ENCODE assay signal across 9 cellular contexts in the genomic region with DNA sequence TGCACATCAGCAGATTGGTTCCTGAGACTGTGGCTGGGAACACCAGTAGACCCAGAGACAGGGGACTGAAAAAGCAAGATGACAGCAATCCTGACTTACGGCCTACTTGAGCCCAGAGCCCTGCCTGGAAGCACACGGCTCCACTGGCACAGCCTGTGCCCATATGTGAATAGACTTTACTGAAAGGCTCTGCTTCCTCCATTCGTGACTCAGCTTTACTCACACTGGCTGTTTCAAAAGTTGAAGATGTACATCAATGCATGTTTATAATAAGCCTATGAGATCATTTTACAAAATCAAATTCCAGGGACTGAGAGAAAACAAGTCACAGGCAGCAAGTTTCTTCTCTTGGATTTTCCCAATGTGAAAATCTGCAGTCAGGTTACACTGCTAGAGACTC.
A peak's percentile ranks its signal among the peaks of the same experiment; 100 is the strongest.
DNase-seq lines count a peak whose midpoint lies in the region; ATAC-seq lines count a peak whose summit lies in the region.
"Had no signal": no experiment of that assay in that cellular context is flagged by ENCODE, and none has a peak within 500 bp of the region (broad histone marks: within the 10 kb centered on the region; RNA-seq: fewer than 3 reads in every experiment).

No MANE protein-coding gene starts in this region.

- peak overlapping the region; percentile 94 for H3K27ac ChIP-seq in mesodermal cell (ENCODE audit: low read depth, low read length, severe bottlenecking)
- H3K27ac ChIP-seq: pancreas had no signal

- H3K4me3 ChIP-seq in mesodermal cell (ENCODE audit: extremely low read depth, insufficient read depth, low read length, poor library complexity, severe bottlenecking): no peak overlapping the region
- H3K4me3 ChIP-seq: ascending aorta, pancreas had no signal

- no peaks in the 10 kb centered on the region for H3K9me3 ChIP-seq in mesodermal cell (ENCODE audit: control insufficient read depth, low read length)
- H3K9me3 ChIP-seq: ascending aorta, pancreas had no signal

- DNase-seq in M059J (ENCODE audit: low read depth): peak; percentile 85
- peak; percentile 84 for DNase-seq in dermis blood vessel endothelial cell
- no peak for DNase-seq in iPS-NIHi11 (ENCODE audit: low spot score)
- DNase-seq in COR-L47 (lab: John Stamatoyannopoulos, UW): no peak
- DNase-seq in mesenteric fat pad (ENCODE audit: low spot score): no peak
- DNase-seq: pancreas had no signal

- ATAC-seq in HG02798 (IDR thresholded peaks at IDR 0.05; ENCODE audit: poor library complexity, unreplicated experiment): no peak
- ATAC-seq: pancreas had no signal

- H3K4me1 ChIP-seq in mesodermal cell (ENCODE audit: control insufficient read depth, insufficient read depth, low read length, poor library complexity, severe bottlenecking): peaks cover 46% of the 10 kb centered on the region

- 96 to 100% methylated on average over 2 of the region's 3 CpGs for WGBS in mesodermal cell (ENCODE audit: insufficient coverage in 2 of 2), 2 experiments

- H3K36me3 ChIP-seq in mesodermal cell (ENCODE audit: control insufficient read depth, insufficient read depth, low read length): no peaks in the 10 kb centered on the region
- H3K36me3 ChIP-seq: ascending aorta, pancreas had no signal

Comparison
In these comparisons a context has a peak if more than half of its experiments do, and no peak if none do; other contexts are left out.
1. DNase-seq: peak in M059J (single experiment) and dermis blood vessel endothelial cell (single experiment); none in iPS-NIHi11 (single experiment), COR-L47 (single experiment) and mesenteric fat pad (single experiment).